In the genomic region with DNA sequence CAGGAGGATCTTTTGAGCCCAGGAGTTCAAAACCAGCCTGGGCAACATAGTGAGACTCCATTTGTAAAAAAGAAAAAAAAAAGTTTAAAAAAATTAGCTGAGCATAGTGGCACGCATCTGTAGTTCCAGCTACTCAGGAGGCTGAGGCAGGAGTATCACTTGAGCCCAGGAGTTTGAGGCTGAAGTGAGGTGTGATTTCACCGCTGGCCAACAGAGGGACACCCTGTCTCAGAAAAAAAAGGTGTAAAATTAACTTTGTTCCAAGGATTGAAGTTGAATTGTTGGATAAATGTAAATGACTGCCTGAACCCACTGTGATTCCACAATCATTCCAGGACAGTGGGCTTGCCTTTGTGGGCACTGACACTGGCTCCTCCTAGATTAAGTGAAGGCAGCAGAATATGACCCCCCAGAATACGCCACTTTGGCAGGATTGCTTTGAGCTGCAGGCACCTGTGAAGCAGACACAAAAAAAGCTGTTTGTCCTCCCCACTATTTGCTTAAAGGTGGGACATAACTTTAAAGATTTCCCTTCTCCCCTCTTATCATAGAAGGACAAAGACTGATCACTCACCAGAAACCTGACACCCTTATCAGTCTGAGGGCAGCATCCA, we compare ENCODE assay signal across 1 cellular context.
TF ChIP-seq lines count a peak whose summit lies in the region.

No MANE protein-coding gene starts in this region.

TF ChIP-seq in HepG2, 621 proteins besides CTCF, POLR2A, EP300 and RAD21:
- TF ChIP-seq STAG1 (CRISPR knock-in tag; IDR thresholded peaks at IDR 0.05) (0 out of 2 replicates have a peak, but pooled peaks have one; percentile 14), ADNP (CRISPR knock-in tag; IDR thresholded peaks at IDR 0.05) (no peak), MXI1 (IDR thresholded peaks at IDR 0.05; ENCODE audit: borderline replicate concordance, low read depth, low read length) (no peak), MAFG (CRISPR knock-in tag; IDR thresholded peaks at IDR 0.05) (no peak), ZNF451 (CRISPR knock-in tag; IDR thresholded peaks at IDR 0.05) (no peak), SRF (IDR thresholded peaks at IDR 0.05; ENCODE audit: low read depth, low read length) (no peak), KLF9 (CRISPR knock-in tag; IDR thresholded peaks at IDR 0.05; ENCODE audit: low read depth) (no peak), HIVEP1 (CRISPR knock-in tag; IDR thresholded peaks at IDR 0.05) (no peak), NFYB (CRISPR knock-in tag; IDR thresholded peaks at IDR 0.05) (no peak), SALL1 (CRISPR knock-in tag; IDR thresholded peaks at IDR 0.05) (no peak), ZFP36 (IDR thresholded peaks at IDR 0.05; ENCODE audit: borderline replicate concordance, low read depth, low read length, partially characterized antibody) (no peak)
- TF ChIP-seq, protein P1, sequence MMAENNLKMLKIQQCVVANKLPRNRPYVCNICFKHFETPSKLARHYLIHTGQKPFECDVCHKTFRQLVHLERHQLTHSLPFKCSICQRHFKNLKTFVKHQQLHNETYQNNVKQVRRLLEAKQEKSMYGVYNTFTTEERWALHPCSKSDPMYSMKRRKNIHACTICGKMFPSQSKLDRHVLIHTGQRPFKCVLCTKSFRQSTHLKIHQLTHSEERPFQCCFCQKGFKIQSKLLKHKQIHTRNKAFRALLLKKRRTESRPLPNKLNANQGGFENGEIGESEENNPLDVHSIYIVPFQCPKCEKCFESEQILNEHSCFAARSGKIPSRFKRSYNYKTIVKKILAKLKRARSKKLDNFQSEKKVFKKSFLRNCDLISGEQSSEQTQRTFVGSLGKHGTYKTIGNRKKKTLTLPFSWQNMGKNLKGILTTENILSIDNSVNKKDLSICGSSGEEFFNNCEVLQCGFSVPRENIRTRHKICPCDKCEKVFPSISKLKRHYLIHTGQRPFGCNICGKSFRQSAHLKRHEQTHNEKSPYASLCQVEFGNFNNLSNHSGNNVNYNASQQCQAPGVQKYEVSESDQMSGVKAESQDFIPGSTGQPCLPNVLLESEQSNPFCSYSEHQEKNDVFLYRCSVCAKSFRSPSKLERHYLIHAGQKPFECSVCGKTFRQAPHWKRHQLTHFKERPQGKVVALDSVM (CRISPR knock-in tag; IDR thresholded peaks at IDR 0.05): peak; percentile 77
- TF ChIP-seq, protein P2, sequence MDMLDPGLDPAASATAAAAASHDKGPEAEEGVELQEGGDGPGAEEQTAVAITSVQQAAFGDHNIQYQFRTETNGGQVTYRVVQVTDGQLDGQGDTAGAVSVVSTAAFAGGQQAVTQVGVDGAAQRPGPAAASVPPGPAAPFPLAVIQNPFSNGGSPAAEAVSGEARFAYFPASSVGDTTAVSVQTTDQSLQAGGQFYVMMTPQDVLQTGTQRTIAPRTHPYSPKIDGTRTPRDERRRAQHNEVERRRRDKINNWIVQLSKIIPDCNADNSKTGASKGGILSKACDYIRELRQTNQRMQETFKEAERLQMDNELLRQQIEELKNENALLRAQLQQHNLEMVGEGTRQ (IDR thresholded peaks at IDR 0.05; ENCODE audit: low read depth, low read length): no peak
- TF ChIP-seq, protein P2 (CRISPR knock-in tag; IDR thresholded peaks at IDR 0.05; ENCODE audit: borderline replicate concordance): no peak
- TF ChIP-seq, protein P3, sequence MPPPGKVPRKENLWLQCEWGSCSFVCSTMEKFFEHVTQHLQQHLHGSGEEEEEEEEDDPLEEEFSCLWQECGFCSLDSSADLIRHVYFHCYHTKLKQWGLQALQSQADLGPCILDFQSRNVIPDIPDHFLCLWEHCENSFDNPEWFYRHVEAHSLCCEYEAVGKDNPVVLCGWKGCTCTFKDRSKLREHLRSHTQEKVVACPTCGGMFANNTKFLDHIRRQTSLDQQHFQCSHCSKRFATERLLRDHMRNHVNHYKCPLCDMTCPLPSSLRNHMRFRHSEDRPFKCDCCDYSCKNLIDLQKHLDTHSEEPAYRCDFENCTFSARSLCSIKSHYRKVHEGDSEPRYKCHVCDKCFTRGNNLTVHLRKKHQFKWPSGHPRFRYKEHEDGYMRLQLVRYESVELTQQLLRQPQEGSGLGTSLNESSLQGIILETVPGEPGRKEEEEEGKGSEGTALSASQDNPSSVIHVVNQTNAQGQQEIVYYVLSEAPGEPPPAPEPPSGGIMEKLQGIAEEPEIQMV (CRISPR knock-in tag; IDR thresholded peaks at IDR 0.05; ENCODE audit: low read depth): no peak
- TF ChIP-seq, protein P4, sequence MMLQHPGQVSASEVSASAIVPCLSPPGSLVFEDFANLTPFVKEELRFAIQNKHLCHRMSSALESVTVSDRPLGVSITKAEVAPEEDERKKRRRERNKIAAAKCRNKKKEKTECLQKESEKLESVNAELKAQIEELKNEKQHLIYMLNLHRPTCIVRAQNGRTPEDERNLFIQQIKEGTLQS (CRISPR knock-in tag; IDR thresholded peaks at IDR 0.05): no peak
- TF ChIP-seq, protein P5, sequence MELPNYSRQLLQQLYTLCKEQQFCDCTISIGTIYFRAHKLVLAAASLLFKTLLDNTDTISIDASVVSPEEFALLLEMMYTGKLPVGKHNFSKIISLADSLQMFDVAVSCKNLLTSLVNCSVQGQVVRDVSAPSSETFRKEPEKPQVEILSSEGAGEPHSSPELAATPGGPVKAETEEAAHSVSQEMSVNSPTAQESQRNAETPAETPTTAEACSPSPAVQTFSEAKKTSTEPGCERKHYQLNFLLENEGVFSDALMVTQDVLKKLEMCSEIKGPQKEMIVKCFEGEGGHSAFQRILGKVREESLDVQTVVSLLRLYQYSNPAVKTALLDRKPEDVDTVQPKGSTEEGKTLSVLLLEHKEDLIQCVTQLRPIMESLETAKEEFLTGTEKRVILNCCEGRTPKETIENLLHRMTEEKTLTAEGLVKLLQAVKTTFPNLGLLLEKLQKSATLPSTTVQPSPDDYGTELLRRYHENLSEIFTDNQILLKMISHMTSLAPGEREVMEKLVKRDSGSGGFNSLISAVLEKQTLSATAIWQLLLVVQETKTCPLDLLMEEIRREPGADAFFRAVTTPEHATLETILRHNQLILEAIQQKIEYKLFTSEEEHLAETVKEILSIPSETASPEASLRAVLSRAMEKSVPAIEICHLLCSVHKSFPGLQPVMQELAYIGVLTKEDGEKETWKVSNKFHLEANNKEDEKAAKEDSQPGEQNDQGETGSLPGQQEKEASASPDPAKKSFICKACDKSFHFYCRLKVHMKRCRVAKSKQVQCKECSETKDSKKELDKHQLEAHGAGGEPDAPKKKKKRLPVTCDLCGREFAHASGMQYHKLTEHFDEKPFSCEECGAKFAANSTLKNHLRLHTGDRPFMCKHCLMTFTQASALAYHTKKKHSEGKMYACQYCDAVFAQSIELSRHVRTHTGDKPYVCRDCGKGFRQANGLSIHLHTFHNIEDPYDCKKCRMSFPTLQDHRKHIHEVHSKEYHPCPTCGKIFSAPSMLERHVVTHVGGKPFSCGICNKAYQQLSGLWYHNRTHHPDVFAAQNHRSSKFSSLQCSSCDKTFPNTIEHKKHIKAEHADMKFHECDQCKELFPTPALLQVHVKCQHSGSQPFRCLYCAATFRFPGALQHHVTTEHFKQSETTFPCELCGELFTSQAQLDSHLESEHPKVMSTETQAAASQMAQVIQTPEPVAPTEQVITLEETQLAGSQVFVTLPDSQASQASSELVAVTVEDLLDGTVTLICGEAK (IDR thresholded peaks at IDR 0.05): no peak
- TF ChIP-seq, protein P5 (CRISPR knock-in tag; IDR thresholded peaks at IDR 0.05): no peak
TF ChIP-seq in HepG2: peak in this region for 2.
